ENCODE assay signal across 18 cellular contexts in genomic region chr10:130232361-130233360, GRCh38.
DNase-seq lines count a peak whose midpoint lies in the region; ATAC-seq and TF ChIP-seq lines count a peak whose summit lies in the region.
"Had no signal": no experiment of that assay in that cellular context is flagged by ENCODE, and none has a peak within 500 bp of the region (broad histone marks: within the 10 kb centered on the region; RNA-seq: fewer than 3 reads in every experiment).

No MANE protein-coding gene starts in this region.

- intact Hi-C loops in upper lobe of right lung (cut with DNase I): no loop called here

- peak; percentile 15; the same call in 1 of the 2 replicates for TF ChIP-seq RAD21 in Ishikawa (IDR thresholded peaks at IDR 0.05; ENCODE audit: low read depth)

- no peak for ATAC-seq in upper lobe of right lung
- no peak for ATAC-seq in HG02610 (IDR thresholded peaks at IDR 0.05; ENCODE audit: unreplicated experiment)
- ATAC-seq: K562 had no signal

- H3K9me3 Mint-ChIP-seq in neural crest cell: peaks cover 8% of the 10 kb centered on the region

- no peaks in the 10 kb centered on the region for H3K36me3 ChIP-seq in upper lobe of right lung

- H3K36me3 Mint-ChIP-seq in neural crest cell (ENCODE audit: low read depth): no peaks in the 10 kb centered on the region

- no peak for TF ChIP-seq CTCF in neural crest cell (conservative IDR thresholded peaks at IDR 0.05)
- no peak for TF ChIP-seq CTCF in upper lobe of right lung (IDR thresholded peaks at IDR 0.05)

- H3K4me1 Mint-ChIP-seq in neural crest cell: no peaks in the 10 kb centered on the region
- H3K4me1 Mint-ChIP-seq: CD8-positive, alpha-beta memory T cell had no signal

- no peak overlapping the region for H3K4me3 ChIP-seq in upper lobe of right lung
- H3K4me3 ChIP-seq: K562 had no signal

- H3K9me3 ChIP-seq in upper lobe of right lung: no peaks in the 10 kb centered on the region

- peak overlapping the region; percentile 10 for H3K27ac Mint-ChIP-seq in neural crest cell (ENCODE audit: unreplicated experiment)
- H3K27ac Mint-ChIP-seq: CD8-positive, alpha-beta memory T cell; HFFc6 had no signal

- no peak overlapping the region for H3K4me3 Mint-ChIP-seq in neural crest cell
- H3K4me3 Mint-ChIP-seq: CD8-positive, alpha-beta memory T cell; HFFc6 had no signal

- no peaks in the 10 kb centered on the region for H3K4me1 ChIP-seq in upper lobe of right lung

- no peaks in the 10 kb centered on the region for H3K27me3 ChIP-seq in upper lobe of right lung

- no peak for TF ChIP-seq EP300 in Ishikawa (IDR thresholded peaks at IDR 0.05; ENCODE audit: borderline replicate concordance)

- H3K27me3 Mint-ChIP-seq in neural crest cell (ENCODE audit: low read depth): no peaks in the 10 kb centered on the region
- H3K27me3 Mint-ChIP-seq: CD8-positive, alpha-beta memory T cell had no signal

- no peak overlapping the region for H3K27ac ChIP-seq in upper lobe of right lung
- no peak overlapping the region for H3K27ac ChIP-seq in caudate nucleus (ENCODE audit: low read depth, low read length)

- DNase-seq in activated CD8-positive, alpha-beta memory T cell treated with anti-CD3 and anti-CD28 coated beads, Interleukin-2, amount 50 U/mL, for 48 hours: peak; percentile 6
- DNase-seq in neural crest cell (ENCODE audit: low read depth, low spot score) (no peak), upper lobe of right lung (peak; percentile 48), NCI-H1417 treated with DMSO at 0.1 percent for 48 hours (lab: John Stamatoyannopoulos, UW) (no peak), caudate nucleus (lab: John Stamatoyannopoulos, UW) (no peak)
- DNase-seq: ACHN; C1 segment of cervical spinal cord; CD8-positive, alpha-beta memory T cell; DMS79; HFFc6; NCI-H1105; NCI-H1694; NCI-H2081 treated with DMSO at 0.1 percent for 48 hours; NCI-H446 treated with DMSO at 0.1 percent for 48 hours; Right ventricle myocardium superior had no signal

TF ChIP-seq in Ishikawa, 13 proteins besides CTCF, POLR2A, EP300 and RAD21:
- no peak for TF ChIP-seq ZBTB7A (IDR thresholded peaks at IDR 0.05; ENCODE audit: low read depth)
- TF ChIP-seq, protein P1, sequence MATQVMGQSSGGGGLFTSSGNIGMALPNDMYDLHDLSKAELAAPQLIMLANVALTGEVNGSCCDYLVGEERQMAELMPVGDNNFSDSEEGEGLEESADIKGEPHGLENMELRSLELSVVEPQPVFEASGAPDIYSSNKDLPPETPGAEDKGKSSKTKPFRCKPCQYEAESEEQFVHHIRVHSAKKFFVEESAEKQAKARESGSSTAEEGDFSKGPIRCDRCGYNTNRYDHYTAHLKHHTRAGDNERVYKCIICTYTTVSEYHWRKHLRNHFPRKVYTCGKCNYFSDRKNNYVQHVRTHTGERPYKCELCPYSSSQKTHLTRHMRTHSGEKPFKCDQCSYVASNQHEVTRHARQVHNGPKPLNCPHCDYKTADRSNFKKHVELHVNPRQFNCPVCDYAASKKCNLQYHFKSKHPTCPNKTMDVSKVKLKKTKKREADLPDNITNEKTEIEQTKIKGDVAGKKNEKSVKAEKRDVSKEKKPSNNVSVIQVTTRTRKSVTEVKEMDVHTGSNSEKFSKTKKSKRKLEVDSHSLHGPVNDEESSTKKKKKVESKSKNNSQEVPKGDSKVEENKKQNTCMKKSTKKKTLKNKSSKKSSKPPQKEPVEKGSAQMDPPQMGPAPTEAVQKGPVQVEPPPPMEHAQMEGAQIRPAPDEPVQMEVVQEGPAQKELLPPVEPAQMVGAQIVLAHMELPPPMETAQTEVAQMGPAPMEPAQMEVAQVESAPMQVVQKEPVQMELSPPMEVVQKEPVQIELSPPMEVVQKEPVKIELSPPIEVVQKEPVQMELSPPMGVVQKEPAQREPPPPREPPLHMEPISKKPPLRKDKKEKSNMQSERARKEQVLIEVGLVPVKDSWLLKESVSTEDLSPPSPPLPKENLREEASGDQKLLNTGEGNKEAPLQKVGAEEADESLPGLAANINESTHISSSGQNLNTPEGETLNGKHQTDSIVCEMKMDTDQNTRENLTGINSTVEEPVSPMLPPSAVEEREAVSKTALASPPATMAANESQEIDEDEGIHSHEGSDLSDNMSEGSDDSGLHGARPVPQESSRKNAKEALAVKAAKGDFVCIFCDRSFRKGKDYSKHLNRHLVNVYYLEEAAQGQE (IDR thresholded peaks at IDR 0.05; ENCODE audit: low read depth): no peak
- no peak for TF ChIP-seq EGR1 (IDR thresholded peaks at IDR 0.05)
- no peak for TF ChIP-seq TEAD4 (IDR thresholded peaks at IDR 0.05)
- no peak for TF ChIP-seq NFIC (IDR thresholded peaks at IDR 0.05)
- TF ChIP-seq, protein P2, sequence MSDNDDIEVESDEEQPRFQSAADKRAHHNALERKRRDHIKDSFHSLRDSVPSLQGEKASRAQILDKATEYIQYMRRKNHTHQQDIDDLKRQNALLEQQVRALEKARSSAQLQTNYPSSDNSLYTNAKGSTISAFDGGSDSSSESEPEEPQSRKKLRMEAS (IDR thresholded peaks at IDR 0.05): no peak
- TF ChIP-seq YY1 (IDR thresholded peaks at IDR 0.05; ENCODE audit: low read depth): no peak
- TF ChIP-seq TCF12 (IDR thresholded peaks at IDR 0.05; ENCODE audit: low read depth): no peak
- no peak for TF ChIP-seq USF1 (IDR thresholded peaks at IDR 0.05)
- no peak for TF ChIP-seq FOXM1 (IDR thresholded peaks at IDR 0.05; ENCODE audit: borderline replicate concordance, low read depth)
- TF ChIP-seq CEBPB (IDR thresholded peaks at IDR 0.05): no peak
- TF ChIP-seq TAF1 (IDR thresholded peaks at IDR 0.05; ENCODE audit: low read depth): no peak
- no peak for TF ChIP-seq CREB1 (IDR thresholded peaks at IDR 0.05; ENCODE audit: low read depth)

Comparison
In these comparisons a context has a peak if more than half of its experiments do, and no peak if none do; other contexts are left out.
1. DNase-seq: peak in activated CD8-positive, alpha-beta memory T cell treated with anti-CD3 and anti-CD28 coated beads, Interleukin-2, amount 50 U/mL, for 48 hours (single experiment) and upper lobe of right lung (single experiment); none in neural crest cell (single experiment), NCI-H1417 treated with DMSO at 0.1 percent for 48 hours (single experiment) and caudate nucleus (0 of 61).